Comparison of ENCODE assay signal across 8 cellular contexts in the genomic region with DNA sequence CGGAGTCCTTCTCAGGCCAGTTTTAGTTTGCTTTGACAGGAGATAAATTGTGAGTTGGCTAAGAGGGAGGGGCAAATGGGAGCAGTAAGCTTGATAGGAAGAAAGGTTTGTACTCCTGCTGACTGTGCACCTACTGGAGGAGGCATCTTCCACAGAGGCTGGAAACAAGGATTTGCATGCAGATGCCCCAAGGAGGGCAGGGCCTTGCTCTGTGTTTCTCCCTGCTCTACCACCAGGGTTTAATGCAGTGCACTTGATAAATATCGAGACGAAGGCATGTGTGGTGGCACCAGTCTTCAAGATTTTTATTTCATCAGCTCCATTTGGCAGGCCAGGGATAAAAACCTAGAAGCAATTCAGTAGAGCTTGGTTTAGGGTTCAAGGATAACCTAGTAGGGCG.
"Had no signal": no experiment of that assay in that cellular context is flagged by ENCODE, and none has a peak within 500 bp of the region (broad histone marks: within the 10 kb centered on the region; RNA-seq: fewer than 3 reads in every experiment).

No MANE protein-coding gene starts in this region.

- H3K4me2 ChIP-seq: GM23338 had no signal

- H2AFZ ChIP-seq: GM23338 had no signal

- DNase-seq: H9, HCEC 1CT, IMR-90, KBM-7 had no signal

- ATAC-seq: GM23338 had no signal

- FAIRE-seq: H1, H54, HTR-8/SVneo had no signal

- H3K4me3 ChIP-seq: GM23338 had no signal
